In genomic region chr14:74401504-74402241, GRCh38 we compare ENCODE assay signal across 8 cellular contexts. TPM values are rescaled to one million over a fixed set of nuclear protein-coding genes. Genes with fewer than 3 reads are reported as not detected.
DNase-seq lines count a peak whose midpoint lies in the region; ATAC-seq lines count a peak whose summit lies in the region.

No MANE protein-coding gene starts in this region.

- peaks cover 18% of the 10 kb centered on the region for H3K27me3 Mint-ChIP-seq in activated T-helper 2 cell treated with anti-CD3 and anti-CD28 coated beads, Interferon-gamma antibody, Interleukin-2, Interleukin-4, amounts not matched to agents 10 μg/mL and 5 μg/mL and 100 μg/mL, durations not matched to agents 14 hours and 24 hours and 36 hours (ENCODE audit: low read depth)

- no peaks in the 10 kb centered on the region for H3K36me3 Mint-ChIP-seq in activated T-helper 2 cell treated with anti-CD3 and anti-CD28 coated beads, Interferon-gamma antibody, Interleukin-2, Interleukin-4, amounts not matched to agents 10 μg/mL and 5 μg/mL and 100 μg/mL, durations not matched to agents 14 hours and 24 hours and 36 hours (ENCODE audit: low read depth)

- no peaks in the 10 kb centered on the region for H3K9me3 Mint-ChIP-seq in activated T-helper 2 cell treated with anti-CD3 and anti-CD28 coated beads, Interferon-gamma antibody, Interleukin-2, Interleukin-4, amounts not matched to agents 10 μg/mL and 5 μg/mL and 100 μg/mL, durations not matched to agents 14 hours and 24 hours and 36 hours

- ATAC-seq in GM18517 (IDR thresholded peaks at IDR 0.05; ENCODE audit: unreplicated experiment): peak; percentile 68
- peak; percentile 65 for ATAC-seq in HG02610 (IDR thresholded peaks at IDR 0.05; ENCODE audit: unreplicated experiment)

- peaks cover 16% of the 10 kb centered on the region for H3K4me1 Mint-ChIP-seq in activated T-helper 2 cell treated with anti-CD3 and anti-CD28 coated beads, Interferon-gamma antibody, Interleukin-2, Interleukin-4, amounts not matched to agents 10 μg/mL and 5 μg/mL and 100 μg/mL, durations not matched to agents 14 hours and 24 hours and 36 hours (ENCODE audit: low read depth)

- peak overlapping the region; percentile 54 for H3K27ac Mint-ChIP-seq in activated T-helper 2 cell treated with anti-CD3 and anti-CD28 coated beads, Interferon-gamma antibody, Interleukin-2, Interleukin-4, amounts not matched to agents 10 μg/mL and 5 μg/mL and 100 μg/mL, durations not matched to agents 14 hours and 24 hours and 36 hours

- DNase-seq in NCI-H69 (lab: John Stamatoyannopoulos, UW) (peak; percentile 12), iPS-NIHi11 (ENCODE audit: low spot score) (peak; percentile 68), NCI-H1048 (lab: John Stamatoyannopoulos, UW) (no peak), NCI-H146 (lab: John Stamatoyannopoulos, UW) (no peak)
- DNase-seq in activated T-helper 2 cell treated with anti-CD3 and anti-CD28 coated beads, Interferon-gamma antibody, Interleukin-2, Interleukin-4, amounts not matched to agents 10 μg/mL and 5 μg/mL and 100 μg/mL, durations not matched to agents 14 hours and 24 hours and 36 hours (ENCODE audit: low spot score): peak; percentile 65
- peak; percentile 55 to 61 for DNase-seq in stimulated activated CD4-positive, alpha-beta T cell treated with anti-CD3 and anti-CD28 coated beads, Interleukin-2, amount 100 ng/mL, for 24 hours

- peak overlapping the region; percentile 10 for H3K4me3 Mint-ChIP-seq in activated T-helper 2 cell treated with anti-CD3 and anti-CD28 coated beads, Interferon-gamma antibody, Interleukin-2, Interleukin-4, amounts not matched to agents 10 μg/mL and 5 μg/mL and 100 μg/mL, durations not matched to agents 14 hours and 24 hours and 36 hours (ENCODE audit: low read depth)

- intact Hi-C loops in activated T-helper 2 cell treated with anti-CD3 and anti-CD28 coated beads, Interferon-gamma antibody, Interleukin-2, Interleukin-4, amounts not matched to agents 10 μg/mL and 5 μg/mL and 100 μg/mL, durations not matched to agents 14 hours and 24 hours and 36 hours (cut with micrococcal nuclease): no loop called here

RNA-seq across cellular contexts. Expression of gene SYNDIG1L, which starts 24.3 kb away (rescaled TPM):
- total RNA-seq in activated T-helper 2 cell treated with anti-CD3 and anti-CD28 coated beads, Interferon-gamma antibody, Interleukin-2, Interleukin-4, amounts not matched to agents 10 μg/mL and 5 μg/mL and 100 μg/mL, durations not matched to agents 14 hours and 24 hours and 36 hours: not detected in 2 replicates

RNA-seq across cellular contexts. Expression of gene VRTN, which starts 53.4 kb away (rescaled TPM):
- not detected in 2 replicates for total RNA-seq in activated T-helper 2 cell treated with anti-CD3 and anti-CD28 coated beads, Interferon-gamma antibody, Interleukin-2, Interleukin-4, amounts not matched to agents 10 μg/mL and 5 μg/mL and 100 μg/mL, durations not matched to agents 14 hours and 24 hours and 36 hours

Comparison
In these comparisons a context has a peak if more than half of its experiments do, and no peak if none do; other contexts are left out.
1. DNase-seq: peak in NCI-H69 (single experiment), activated T-helper 2 cell treated with anti-CD3 and anti-CD28 coated beads, Interferon-gamma antibody, Interleukin-2, Interleukin-4, amounts not matched to agents 10 μg/mL and 5 μg/mL and 100 μg/mL, durations not matched to agents 14 hours and 24 hours and 36 hours (single experiment), iPS-NIHi11 (single experiment) and stimulated activated CD4-positive, alpha-beta T cell treated with anti-CD3 and anti-CD28 coated beads, Interleukin-2, amount 100 ng/mL, for 24 hours (2 of 2); none in NCI-H1048 (single experiment) and NCI-H146 (single experiment).